1 cellular context compared by ENCODE assay signal in the genomic region with DNA sequence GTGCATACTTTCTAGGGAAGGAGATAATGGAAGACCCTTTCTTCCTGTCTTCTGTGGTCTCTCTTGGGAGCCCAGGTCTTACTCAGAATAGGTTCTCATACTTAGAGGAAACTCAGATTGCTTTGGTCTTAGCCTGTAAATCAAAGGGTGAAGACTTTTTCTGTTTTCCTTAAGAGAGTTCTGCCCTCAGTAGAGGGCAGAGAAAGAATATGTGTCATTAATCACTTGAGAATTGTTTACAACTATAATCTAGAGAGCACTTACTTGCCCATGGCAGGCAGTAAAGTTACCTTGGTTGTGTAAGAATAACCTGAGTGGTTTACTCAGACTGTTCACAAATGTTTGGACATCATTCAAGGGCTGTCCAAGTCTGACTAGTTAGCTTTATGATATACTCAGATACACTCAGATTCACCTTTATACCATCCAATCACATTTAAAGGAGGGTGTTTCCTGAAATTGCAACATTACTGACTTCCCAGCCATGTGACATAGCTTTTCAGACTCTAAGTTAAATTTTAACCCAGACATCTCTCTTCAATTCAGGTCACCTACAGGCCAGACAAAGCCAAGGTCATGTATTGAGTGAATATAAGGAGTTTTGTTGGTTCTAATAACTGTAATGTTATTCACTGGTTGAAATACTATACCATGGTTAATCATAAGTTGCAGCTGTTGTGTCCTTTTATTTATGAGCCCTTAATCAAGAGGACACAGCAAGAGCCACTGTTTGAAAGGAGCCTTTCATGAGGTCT.
TF ChIP-seq lines count a peak whose summit lies in the region.

No MANE protein-coding gene starts in this region.

TF ChIP-seq in A549, 52 proteins besides CTCF, POLR2A, EP300 and RAD21 (continued from another document):
- TF ChIP-seq, protein P1, sequence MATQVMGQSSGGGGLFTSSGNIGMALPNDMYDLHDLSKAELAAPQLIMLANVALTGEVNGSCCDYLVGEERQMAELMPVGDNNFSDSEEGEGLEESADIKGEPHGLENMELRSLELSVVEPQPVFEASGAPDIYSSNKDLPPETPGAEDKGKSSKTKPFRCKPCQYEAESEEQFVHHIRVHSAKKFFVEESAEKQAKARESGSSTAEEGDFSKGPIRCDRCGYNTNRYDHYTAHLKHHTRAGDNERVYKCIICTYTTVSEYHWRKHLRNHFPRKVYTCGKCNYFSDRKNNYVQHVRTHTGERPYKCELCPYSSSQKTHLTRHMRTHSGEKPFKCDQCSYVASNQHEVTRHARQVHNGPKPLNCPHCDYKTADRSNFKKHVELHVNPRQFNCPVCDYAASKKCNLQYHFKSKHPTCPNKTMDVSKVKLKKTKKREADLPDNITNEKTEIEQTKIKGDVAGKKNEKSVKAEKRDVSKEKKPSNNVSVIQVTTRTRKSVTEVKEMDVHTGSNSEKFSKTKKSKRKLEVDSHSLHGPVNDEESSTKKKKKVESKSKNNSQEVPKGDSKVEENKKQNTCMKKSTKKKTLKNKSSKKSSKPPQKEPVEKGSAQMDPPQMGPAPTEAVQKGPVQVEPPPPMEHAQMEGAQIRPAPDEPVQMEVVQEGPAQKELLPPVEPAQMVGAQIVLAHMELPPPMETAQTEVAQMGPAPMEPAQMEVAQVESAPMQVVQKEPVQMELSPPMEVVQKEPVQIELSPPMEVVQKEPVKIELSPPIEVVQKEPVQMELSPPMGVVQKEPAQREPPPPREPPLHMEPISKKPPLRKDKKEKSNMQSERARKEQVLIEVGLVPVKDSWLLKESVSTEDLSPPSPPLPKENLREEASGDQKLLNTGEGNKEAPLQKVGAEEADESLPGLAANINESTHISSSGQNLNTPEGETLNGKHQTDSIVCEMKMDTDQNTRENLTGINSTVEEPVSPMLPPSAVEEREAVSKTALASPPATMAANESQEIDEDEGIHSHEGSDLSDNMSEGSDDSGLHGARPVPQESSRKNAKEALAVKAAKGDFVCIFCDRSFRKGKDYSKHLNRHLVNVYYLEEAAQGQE (IDR thresholded peaks at IDR 0.05), result no peak
- TF ChIP-seq ZC3H11A (IDR thresholded peaks at IDR 0.05) (no peak), JUN (IDR thresholded peaks at IDR 0.05) (peak; percentile 98 to 99), NPAS2 (CRISPR knock-in tag; IDR thresholded peaks at IDR 0.05; ENCODE audit: borderline replicate concordance) (no peak), HEYL (CRISPR knock-in tag; IDR thresholded peaks at IDR 0.05) (no peak), HOXB13 (CRISPR knock-in tag; IDR thresholded peaks at IDR 0.05; ENCODE audit: low read depth) (no peak; the same call in 1 of the 2 replicates), EHMT2 (IDR thresholded peaks at IDR 0.05; ENCODE audit: low read depth) (no peak), FOSB (CRISPR knock-in tag; IDR thresholded peaks at IDR 0.05) (0 out of 2 replicates have a peak, but pooled peaks have one; percentile 66), GATA3 (IDR thresholded peaks at IDR 0.05; ENCODE audit: borderline replicate concordance) (peak; percentile 98), ZSCAN20 (CRISPR knock-in tag; IDR thresholded peaks at IDR 0.05) (peak; percentile 72; the same call in 1 of the 2 replicates), HOXA7 (CRISPR knock-in tag; IDR thresholded peaks at IDR 0.05) (no peak), CBX8 (IDR thresholded peaks at IDR 0.05) (no peak), MAFK (IDR thresholded peaks at IDR 0.05; ENCODE audit: partially characterized antibody) (peak; percentile 46), RCOR1 (IDR thresholded peaks at IDR 0.05; ENCODE audit: low read depth, low read length) (no peak), RARB (CRISPR knock-in tag; IDR thresholded peaks at IDR 0.05) (peak; percentile 95), SMC3 (IDR thresholded peaks at IDR 0.05) (peak; percentile 82), TP53 (CRISPR knock-in tag; IDR thresholded peaks at IDR 0.05) (no peak), MAZ (IDR thresholded peaks at IDR 0.05; ENCODE audit: borderline replicate concordance, low read depth, low read length) (no peak), CHD2 (IDR thresholded peaks at IDR 0.05; ENCODE audit: low read length, partially characterized antibody) (no peak), ZFP36 (IDR thresholded peaks at IDR 0.05; ENCODE audit: borderline replicate concordance, partially characterized antibody) (no peak), RNF2 (IDR thresholded peaks at IDR 0.05; ENCODE audit: borderline replicate concordance, low read depth) (no peak), HDAC2 (IDR thresholded peaks at IDR 0.05) (no peak), FOXS1 (CRISPR knock-in tag; IDR thresholded peaks at IDR 0.05) (no peak), CEBPB (IDR thresholded peaks at IDR 0.05) (peak; percentile 98 to 100), PHF8 (IDR thresholded peaks at IDR 0.05; ENCODE audit: borderline replicate concordance, low read depth) (no peak), NFE2L2 (conservative IDR thresholded peaks at IDR 0.05; ENCODE audit: low read length) (no peak), KDM1A (IDR thresholded peaks at IDR 0.05; ENCODE audit: low read depth) (no peak), ESRRA (IDR thresholded peaks at IDR 0.05; ENCODE audit: borderline replicate concordance, low read length) (peak; percentile 96), EHF (CRISPR knock-in tag; IDR thresholded peaks at IDR 0.05) (no peak), ZNF302 (CRISPR knock-in tag; IDR thresholded peaks at IDR 0.05) (no peak), RFX5 (IDR thresholded peaks at IDR 0.05) (0 out of 2 replicates have a peak, but pooled peaks have one; percentile 45), SREBF2 (IDR thresholded peaks at IDR 0.05) (no peak), JUNB (IDR thresholded peaks at IDR 0.05) (peak; percentile 96), CBX2 (IDR thresholded peaks at IDR 0.05; ENCODE audit: borderline replicate concordance, low read depth) (no peak), BHLHE40 (IDR thresholded peaks at IDR 0.05; ENCODE audit: low read depth, low read length) (no peak)
- TF ChIP-seq, protein P2, sequence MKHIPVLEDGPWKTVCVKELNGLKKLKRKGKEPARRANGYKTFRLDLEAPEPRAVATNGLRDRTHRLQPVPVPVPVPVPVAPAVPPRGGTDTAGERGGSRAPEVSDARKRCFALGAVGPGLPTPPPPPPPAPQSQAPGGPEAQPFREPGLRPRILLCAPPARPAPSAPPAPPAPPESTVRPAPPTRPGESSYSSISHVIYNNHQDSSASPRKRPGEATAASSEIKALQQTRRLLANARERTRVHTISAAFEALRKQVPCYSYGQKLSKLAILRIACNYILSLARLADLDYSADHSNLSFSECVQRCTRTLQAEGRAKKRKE (CRISPR knock-in tag; IDR thresholded peaks at IDR 0.05; ENCODE audit: low read depth), result peak; percentile 63; the same call in 1 of the 2 replicates
- TF ChIP-seq, protein P3, sequence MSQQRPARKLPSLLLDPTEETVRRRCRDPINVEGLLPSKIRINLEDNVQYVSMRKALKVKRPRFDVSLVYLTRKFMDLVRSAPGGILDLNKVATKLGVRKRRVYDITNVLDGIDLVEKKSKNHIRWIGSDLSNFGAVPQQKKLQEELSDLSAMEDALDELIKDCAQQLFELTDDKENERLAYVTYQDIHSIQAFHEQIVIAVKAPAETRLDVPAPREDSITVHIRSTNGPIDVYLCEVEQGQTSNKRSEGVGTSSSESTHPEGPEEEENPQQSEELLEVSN (IDR thresholded peaks at IDR 0.05; ENCODE audit: borderline replicate concordance, low read depth), result no peak
- TF ChIP-seq, protein P4, sequence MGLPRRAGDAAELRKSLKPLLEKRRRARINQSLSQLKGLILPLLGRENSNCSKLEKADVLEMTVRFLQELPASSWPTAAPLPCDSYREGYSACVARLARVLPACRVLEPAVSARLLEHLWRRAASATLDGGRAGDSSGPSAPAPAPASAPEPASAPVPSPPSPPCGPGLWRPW (IDR thresholded peaks at IDR 0.05), result peak; percentile 83; the same call in 1 of the 2 replicates
- TF ChIP-seq, protein P5, sequence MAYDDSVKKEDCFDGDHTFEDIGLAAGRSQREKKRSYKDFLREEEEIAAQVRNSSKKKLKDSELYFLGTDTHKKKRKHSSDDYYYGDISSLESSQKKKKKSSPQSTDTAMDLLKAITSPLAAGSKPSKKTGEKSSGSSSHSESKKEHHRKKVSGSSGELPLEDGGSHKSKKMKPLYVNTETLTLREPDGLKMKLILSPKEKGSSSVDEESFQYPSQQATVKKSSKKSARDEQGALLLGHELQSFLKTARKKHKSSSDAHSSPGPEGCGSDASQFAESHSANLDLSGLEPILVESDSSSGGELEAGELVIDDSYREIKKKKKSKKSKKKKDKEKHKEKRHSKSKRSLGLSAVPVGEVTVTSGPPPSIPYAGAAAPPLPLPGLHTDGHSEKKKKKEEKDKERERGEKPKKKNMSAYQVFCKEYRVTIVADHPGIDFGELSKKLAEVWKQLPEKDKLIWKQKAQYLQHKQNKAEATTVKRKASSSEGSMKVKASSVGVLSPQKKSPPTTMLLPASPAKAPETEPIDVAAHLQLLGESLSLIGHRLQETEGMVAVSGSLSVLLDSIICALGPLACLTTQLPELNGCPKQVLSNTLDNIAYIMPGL (CRISPR knock-in tag; IDR thresholded peaks at IDR 0.05; ENCODE audit: borderline replicate concordance), result 0 out of 2 replicates have a peak, but pooled peaks have one; percentile 16
- TF ChIP-seq, protein P6, sequence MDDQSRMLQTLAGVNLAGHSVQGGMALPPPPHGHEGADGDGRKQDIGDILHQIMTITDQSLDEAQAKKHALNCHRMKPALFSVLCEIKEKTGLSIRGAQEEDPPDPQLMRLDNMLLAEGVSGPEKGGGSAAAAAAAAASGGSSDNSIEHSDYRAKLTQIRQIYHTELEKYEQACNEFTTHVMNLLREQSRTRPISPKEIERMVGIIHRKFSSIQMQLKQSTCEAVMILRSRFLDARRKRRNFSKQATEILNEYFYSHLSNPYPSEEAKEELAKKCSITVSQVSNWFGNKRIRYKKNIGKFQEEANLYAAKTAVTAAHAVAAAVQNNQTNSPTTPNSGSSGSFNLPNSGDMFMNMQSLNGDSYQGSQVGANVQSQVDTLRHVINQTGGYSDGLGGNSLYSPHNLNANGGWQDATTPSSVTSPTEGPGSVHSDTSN (IDR thresholded peaks at IDR 0.05), result peak; percentile 83
- TF ChIP-seq, protein P7, sequence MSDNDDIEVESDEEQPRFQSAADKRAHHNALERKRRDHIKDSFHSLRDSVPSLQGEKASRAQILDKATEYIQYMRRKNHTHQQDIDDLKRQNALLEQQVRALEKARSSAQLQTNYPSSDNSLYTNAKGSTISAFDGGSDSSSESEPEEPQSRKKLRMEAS (IDR thresholded peaks at IDR 0.05), result peak; percentile 90; the same call in 1 of the 2 replicates
- TF ChIP-seq, protein P8, sequence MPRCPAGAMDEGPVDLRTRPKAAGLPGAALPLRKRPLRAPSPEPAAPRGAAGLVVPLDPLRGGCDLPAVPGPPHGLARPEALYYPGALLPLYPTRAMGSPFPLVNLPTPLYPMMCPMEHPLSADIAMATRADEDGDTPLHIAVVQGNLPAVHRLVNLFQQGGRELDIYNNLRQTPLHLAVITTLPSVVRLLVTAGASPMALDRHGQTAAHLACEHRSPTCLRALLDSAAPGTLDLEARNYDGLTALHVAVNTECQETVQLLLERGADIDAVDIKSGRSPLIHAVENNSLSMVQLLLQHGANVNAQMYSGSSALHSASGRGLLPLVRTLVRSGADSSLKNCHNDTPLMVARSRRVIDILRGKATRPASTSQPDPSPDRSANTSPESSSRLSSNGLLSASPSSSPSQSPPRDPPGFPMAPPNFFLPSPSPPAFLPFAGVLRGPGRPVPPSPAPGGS (IDR thresholded peaks at IDR 0.05), result peak; percentile 99
